In the genomic region with DNA sequence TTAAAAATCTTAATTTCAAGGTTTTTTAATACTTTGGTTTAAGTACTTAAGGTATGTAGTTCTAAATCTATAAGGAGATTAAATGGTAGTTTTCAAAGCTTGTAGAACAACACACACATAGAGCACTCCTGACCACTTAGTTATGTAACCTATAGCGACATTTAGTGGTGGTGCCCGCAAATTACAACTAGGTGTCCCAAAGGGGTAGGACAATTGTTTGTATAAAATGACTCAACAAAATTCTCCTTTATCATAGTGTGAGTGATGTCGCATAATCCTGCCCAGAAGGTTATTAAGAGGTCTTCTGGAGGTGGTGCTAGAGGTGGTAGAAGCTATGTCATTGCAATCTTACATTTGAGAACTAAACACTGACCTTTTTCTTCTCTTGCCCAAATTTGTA, we compare ENCODE assay signal across 7 cellular contexts.
DNase-seq lines count a peak whose midpoint lies in the region; ATAC-seq and TF ChIP-seq lines count a peak whose summit lies in the region.

No MANE protein-coding gene starts in this region.

- H3K36me3 ChIP-seq in smooth muscle cell (ENCODE audit: low read depth): no peaks in the 10 kb centered on the region

- in situ Hi-C loops in GM13977 (cut with MboI; ENCODE audit: low pct_unique_long_range_greater_than_20kb, low sequenced_read_pairs, unreplicated experiment): loop anchor here (10.0 to 25.0 kb wide), 2 partner anchors 368 to 380 kb away; no protein-coding TSS in a partner anchor
- in situ Hi-C loops in astrocyte of the spinal cord (cut with HindIII; ENCODE audit: low sequenced_read_pairs): no loop called here

- TF ChIP-seq CTCF in GM13977 (IDR thresholded peaks at IDR 0.05; ENCODE audit: extremely low read depth, insufficient read depth, missing control alignments) (peak; percentile 86), astrocyte of the spinal cord (IDR thresholded peaks at IDR 0.05; ENCODE audit: low read depth, low read length) (peak; percentile 63), smooth muscle cell (IDR thresholded peaks at IDR 0.05; ENCODE audit: borderline replicate concordance, insufficient read depth, poor library complexity, severe bottlenecking) (peak; percentile 80)

- ATAC-seq in HG02970 (IDR thresholded peaks at IDR 0.05; ENCODE audit: low FRiP score, unreplicated experiment): peak; percentile 81

- no peaks in the 10 kb centered on the region for H3F3A ChIP-seq in smooth muscle cell (ENCODE audit: low read depth)

- H2AFZ ChIP-seq in smooth muscle cell (ENCODE audit: low read depth): no peak overlapping the region

- H3K4me3 ChIP-seq in astrocyte of the spinal cord (ENCODE audit: low read depth, low read length) (no peak overlapping the region), smooth muscle cell (no peak overlapping the region)

- WGBS in smooth muscle cell (ENCODE audit: low lambda C conversion rate): 0% methylated on average over 3 of the region's 3 CpGs

- no peaks in the 10 kb centered on the region for H3K27me3 ChIP-seq in smooth muscle cell (ENCODE audit: low read depth)

- DNase-seq in GM13977 (ENCODE audit: low spot score): peak; percentile 48
- peak; percentile 68 for DNase-seq in NCI-H1694 treated with DMSO at 0.1 percent for 48 hours (lab: John Stamatoyannopoulos, UW)
- peak in 4 of 5 experiments; percentile 38 to 67 (median 44) for DNase-seq in T-helper 2 cell
- DNase-seq in astrocyte of the spinal cord (ENCODE audit: low read depth, low spot score): peak; percentile 65
- DNase-seq in iPS DF 19.7 (ENCODE audit: low read depth, low spot score): peak; percentile 33
- peak; percentile 4 for DNase-seq in smooth muscle cell (lab: John Stamatoyannopoulos, UW; ENCODE audit: unreplicated experiment)

- no peak overlapping the region for H3K27ac ChIP-seq in smooth muscle cell (ENCODE audit: low read depth)

- H4K20me1 ChIP-seq in smooth muscle cell (ENCODE audit: low read depth): no peaks in the 10 kb centered on the region

- no peaks in the 10 kb centered on the region for H3K9me3 ChIP-seq in smooth muscle cell (replicated peaks; ENCODE audit: low read depth)

- H3K4me2 ChIP-seq in smooth muscle cell: no peak overlapping the region

- H3K79me2 ChIP-seq in smooth muscle cell (ENCODE audit: low read depth): no peaks in the 10 kb centered on the region

- no peak overlapping the region for H3K9ac ChIP-seq in smooth muscle cell (ENCODE audit: low read depth)

- H3K4me1 ChIP-seq in smooth muscle cell (ENCODE audit: low read depth): peaks cover 3% of the 10 kb centered on the region

Comparison
In these comparisons a context has a peak if more than half of its experiments do, and no peak if none do; other contexts are left out.
1. DNase-seq: peak in every context shown above with its lines; median percentile 68 in NCI-H1694 treated with DMSO at 0.1 percent for 48 hours; 65 in astrocyte of the spinal cord; 48 in GM13977; 44 in T-helper 2 cell; 33 in iPS DF 19.7; 4 in smooth muscle cell.